ENCODE assay signal across 11 cellular contexts in the genomic region with DNA sequence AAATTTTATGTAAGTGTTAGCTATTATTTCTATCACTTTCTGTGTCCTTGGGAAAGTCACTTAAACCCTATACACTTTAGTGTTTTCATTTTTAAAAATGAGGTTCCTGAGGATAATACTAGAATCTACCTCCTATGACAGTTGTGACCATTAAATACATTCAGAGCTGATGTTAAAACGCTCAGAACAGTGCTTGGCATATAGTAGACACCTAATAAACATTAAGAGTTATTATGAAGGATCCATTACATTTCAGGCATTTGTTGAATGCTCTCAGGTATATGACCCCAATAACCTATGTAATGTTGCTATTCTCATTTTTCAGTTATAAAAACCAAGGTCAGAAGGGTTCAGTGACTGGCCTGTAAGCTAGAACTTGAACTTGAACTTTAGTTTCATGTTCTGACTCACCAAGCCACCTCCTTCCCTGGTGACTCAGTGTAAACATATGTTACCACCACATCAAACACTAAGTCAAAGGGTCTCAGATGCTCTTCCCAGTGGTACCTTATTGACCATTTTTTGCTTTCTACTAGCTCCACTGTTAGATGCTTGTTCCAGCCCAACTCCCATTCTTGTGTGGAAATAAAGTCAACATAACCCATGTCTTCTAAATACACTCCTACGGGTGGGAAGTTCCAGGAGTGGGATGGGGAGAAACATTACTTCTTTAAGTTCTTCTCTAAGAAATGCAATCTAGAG. TPM values are rescaled to one million over a fixed set of nuclear protein-coding genes. Genes with fewer than 3 reads are reported as not detected.
A peak's percentile ranks its signal among the peaks of the same experiment; 100 is the strongest.
DNase-seq lines count a peak whose midpoint lies in the region; ATAC-seq and TF ChIP-seq lines count a peak whose summit lies in the region.
"Had no signal": no experiment of that assay in that cellular context is flagged by ENCODE, and none has a peak within 500 bp of the region (broad histone marks: within the 10 kb centered on the region; RNA-seq: fewer than 3 reads in every experiment).

No MANE protein-coding gene starts in this region.

- no peaks in the 10 kb centered on the region for H3K9me2 ChIP-seq in HCT116 (ENCODE audit: insufficient read depth)

- H3K4me3 ChIP-seq in HCT116 (replicated peaks in 1 of 2; ENCODE audit: low read depth in 1 of 2, low read length in 2 of 2): no peak overlapping the region
- no peak overlapping the region for H3K4me3 ChIP-seq in Panc1 (ENCODE audit: low read depth in 2 of 2, low read length in 2 of 2)

- POLR2A ChIA-PET in HCT116 (lab: Charles Lee): no interaction called here
- POLR2A ChIA-PET in Panc1 (lab: Charles Lee): no interaction called here

- no peak overlapping the region for H3K4me2 ChIP-seq in HCT116 (ENCODE audit: low read length)

- peaks cover 28% of the 10 kb centered on the region for H3K9me3 Mint-ChIP-seq in mesothelial cell of epicardium

- H3K4me3 Mint-ChIP-seq in mesothelial cell of epicardium: no peak overlapping the region
- H3K4me3 Mint-ChIP-seq: brain had no signal

- intact Hi-C loops in HCT116 (cut with micrococcal nuclease): no loop called here
- intact Hi-C loops in Panc1 (cut with micrococcal nuclease; ENCODE audit: unreplicated experiment): no loop called here

- no peaks in the 10 kb centered on the region for H3K4me1 Mint-ChIP-seq in mesothelial cell of epicardium
- H3K4me1 Mint-ChIP-seq: brain had no signal

- peaks cover 9% of the 10 kb centered on the region for H3K27me3 Mint-ChIP-seq in mesothelial cell of epicardium (ENCODE audit: low read depth)

- H3K27me3 ChIP-seq in HCT116 (ENCODE audit: insufficient read depth, low read length) (peaks cover 91% of the 10 kb centered on the region), Panc1 (ENCODE audit: control insufficient read depth, insufficient read depth, low read length) (no peaks in the 10 kb centered on the region)

- no peaks in the 10 kb centered on the region for H3K36me3 Mint-ChIP-seq in mesothelial cell of epicardium
- H3K36me3 Mint-ChIP-seq: brain had no signal

- no peak for TF ChIP-seq CTCF in HCT116 (IDR thresholded peaks at IDR 0.05 in 2 of 3, conservative IDR thresholded peaks at IDR 0.05 in 1 of 3; ENCODE audit: borderline replicate concordance in 1 of 3, insufficient read depth in 1 of 3, low read depth in 2 of 3, low read length in 2 of 3)
- TF ChIP-seq CTCF in Panc1 (IDR thresholded peaks at IDR 0.05): no peak
- TF ChIP-seq CTCF in mesothelial cell of epicardium (IDR thresholded peaks at IDR 0.05; ENCODE audit: unreplicated experiment): no peak

- in situ Hi-C loops in Panc1 (cut with HindIII; ENCODE audit: low pct_unique_long_range_greater_than_20kb, low sequenced_read_pairs): no loop called here

- no peak overlapping the region for H3K27ac Mint-ChIP-seq in mesothelial cell of epicardium
- H3K27ac Mint-ChIP-seq: brain had no signal

- H3K36me3 ChIP-seq in HCT116 (ENCODE audit: control insufficient read depth in 1 of 2, insufficient read depth in 2 of 2, low read length in 2 of 2) (no peaks in the 10 kb centered on the region), Panc1 (ENCODE audit: control insufficient read depth, insufficient read depth, low read length) (no peaks in the 10 kb centered on the region)

- RAD21 ChIA-PET in HCT116 (lab: Charles Lee; ENCODE audit: low non-redundant PET in 1 of 2, low total read pairs in 2 of 2, uncharacterized antibody in 2 of 2, unreplicated experiment in 2 of 2): interaction anchor here in 1 of 2 experiments (0.8 kb wide), 1 partner anchor 148 kb away, joined by 3 read pairs; no protein-coding TSS in a partner anchor

- CTCF ChIA-PET in HCT116 (lab: Charles Lee): interaction anchor here (1.8 kb wide), 1 partner anchor 21 kb away, joined by 6 read pairs; no protein-coding TSS in a partner anchor
- CTCF ChIA-PET in Panc1 (lab: Charles Lee): no interaction called here

- no peaks in the 10 kb centered on the region for H4K20me1 ChIP-seq in HCT116 (ENCODE audit: insufficient read depth)

- no peak overlapping the region for H3K9ac ChIP-seq in HCT116 (ENCODE audit: low read length)

- peak; percentile 66 for ATAC-seq in HCT116
- ATAC-seq in Panc1: 0 out of 2 replicates have a peak, but pooled peaks have one; percentile 70

- H3K79me2 ChIP-seq in HCT116 (ENCODE audit: insufficient read depth, low read length): no peaks in the 10 kb centered on the region

- H3K27ac ChIP-seq in HCT116 (ENCODE audit: low read depth, low read length) (no peak overlapping the region), Panc1 (ENCODE audit: low read length) (no peak overlapping the region)

- BruUV-seq in HCT116 (replicated peaks; lab: Mats Ljungman, UMichigan): no TSS peak
- BruUV-seq in Panc1 (replicated peaks; lab: Mats Ljungman, UMichigan): no TSS peak

- no peak for TF ChIP-seq POLR2A in HCT116 (IDR thresholded peaks at IDR 0.05; ENCODE audit: borderline replicate concordance, extremely low read depth, insufficient read depth, insufficient read length)

- DNase-seq in EL (peak; percentile 48), HCT116 (ENCODE audit: low read depth, low spot score) (peak; percentile 13), Panc1 (ENCODE audit: low read depth, low spot score) (no peak), glomerular visceral epithelial cell (ENCODE audit: extremely low spot score) (peak; percentile 3), SKM-1 treated with dmso at 0.1 percent for 144 hours (lab: John Stamatoyannopoulos, UW; ENCODE audit: unreplicated experiment) (no peak), mesothelial cell of epicardium (ENCODE audit: low spot score in 2 of 2, unreplicated experiment in 2 of 2) (no peak), OCI-M1 (lab: John Stamatoyannopoulos, UW) (no peak), NCI-H526 treated with DMSO at 0.1 percent for 48 hours (lab: John Stamatoyannopoulos, UW) (no peak)
- DNase-seq: NCI-H146; stimulated activated naive CD4-positive, alpha-beta T cell treated with Interleukin-2 at 50 U/mL for 16 hours had no signal

- TF ChIP-seq RAD21 in HCT116 (IDR thresholded peaks at IDR 0.05; ENCODE audit: low read depth): no peak

- no peak overlapping the region for H2AFZ ChIP-seq in HCT116 (ENCODE audit: low read depth, low read length, poor library complexity, severe bottlenecking)

- peaks cover 0 to 6% of the 10 kb centered on the region in 2 experiments; a peak in 2 of 4 replicates for H3K9me3 ChIP-seq in HCT116 (ENCODE audit: control insufficient read depth in 1 of 2, insufficient read depth in 1 of 2, low read depth in 1 of 2, low read length in 2 of 2)
- no peaks in the 10 kb centered on the region for H3K9me3 ChIP-seq in Panc1 (ENCODE audit: control insufficient read depth, insufficient read depth, low read depth, low read length)

- H3K4me1 ChIP-seq in HCT116 (ENCODE audit: control insufficient read depth in 1 of 2, insufficient read depth in 2 of 2, low read length in 2 of 2) (peaks cover 0 to 8% of the 10 kb centered on the region in 2 experiments; a peak in 2 of 4 replicates), Panc1 (ENCODE audit: control insufficient read depth, insufficient read depth, low read length) (no peaks in the 10 kb centered on the region)

TF ChIP-seq in HCT116, 20 proteins besides CTCF, POLR2A, EP300 and RAD21:
- TF ChIP-seq FOSL1 (IDR thresholded peaks at IDR 0.05; ENCODE audit: low read depth) (peak; percentile 79), EGR1 (IDR thresholded peaks at IDR 0.05; ENCODE audit: low read depth) (no peak), JUND (IDR thresholded peaks at IDR 0.05) (peak; percentile 85), CEBPB (IDR thresholded peaks at IDR 0.05; ENCODE audit: low read depth) (peak; percentile 35; the same call in 1 of the 2 replicates), EZH2 (IDR thresholded peaks at IDR 0.05) (no peak), ZBTB33 (IDR thresholded peaks at IDR 0.05; ENCODE audit: extremely low read depth, insufficient replicate concordance, low read length) (no peak), SRF (IDR thresholded peaks at IDR 0.05; ENCODE audit: low read depth) (peak; percentile 53), TCF7L2 (IDR thresholded peaks at IDR 0.05; ENCODE audit: borderline replicate concordance, extremely low read depth, insufficient read depth, insufficient read length) (peak; percentile 84), SP1 (IDR thresholded peaks at IDR 0.05; ENCODE audit: low read depth) (peak; percentile 49; the same call in 1 of the 2 replicates), SIN3A (IDR thresholded peaks at IDR 0.05; ENCODE audit: low read depth) (no peak; the same call in 1 of the 2 replicates), ZFX (IDR thresholded peaks at IDR 0.05) (no peak), CBX3 (IDR thresholded peaks at IDR 0.05; ENCODE audit: low read depth) (0 out of 2 replicates have a peak, but pooled peaks have one; percentile 28)
- TF ChIP-seq, protein P1, sequence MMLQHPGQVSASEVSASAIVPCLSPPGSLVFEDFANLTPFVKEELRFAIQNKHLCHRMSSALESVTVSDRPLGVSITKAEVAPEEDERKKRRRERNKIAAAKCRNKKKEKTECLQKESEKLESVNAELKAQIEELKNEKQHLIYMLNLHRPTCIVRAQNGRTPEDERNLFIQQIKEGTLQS (IDR thresholded peaks at IDR 0.05): no peak

RNA-seq across cellular contexts. Expression of gene HSD17B2, which starts 47.6 kb away (rescaled TPM):
- total RNA-seq in HCT116 (2021; ENCODE audit: unreplicated experiment) (not detected), Panc1 (2021; ENCODE audit: unreplicated experiment) (0.41 TPM), mesothelial cell of epicardium (2.7 to 3.1 TPM (median 2.7 TPM) in 3 replicates)
- not detected in 2 replicates for polyA plus RNA-seq in HCT116 (2012)
- polyA plus RNA-seq in Panc1 (2012; ENCODE audit: insufficient read length): 0.65 TPM

Comparison
In these comparisons a context has a peak if more than half of its experiments do, and no peak if none do; other contexts are left out.
1. DNase-seq: peak in EL (single experiment), HCT116 (single experiment) and glomerular visceral epithelial cell (single experiment); none in Panc1 (single experiment), SKM-1 treated with dmso at 0.1 percent for 144 hours (single experiment), mesothelial cell of epicardium (0 of 2), OCI-M1 (single experiment) and NCI-H526 treated with DMSO at 0.1 percent for 48 hours (single experiment).